Comparison of ENCODE assay signal across 8 cellular contexts in the genomic region with DNA sequence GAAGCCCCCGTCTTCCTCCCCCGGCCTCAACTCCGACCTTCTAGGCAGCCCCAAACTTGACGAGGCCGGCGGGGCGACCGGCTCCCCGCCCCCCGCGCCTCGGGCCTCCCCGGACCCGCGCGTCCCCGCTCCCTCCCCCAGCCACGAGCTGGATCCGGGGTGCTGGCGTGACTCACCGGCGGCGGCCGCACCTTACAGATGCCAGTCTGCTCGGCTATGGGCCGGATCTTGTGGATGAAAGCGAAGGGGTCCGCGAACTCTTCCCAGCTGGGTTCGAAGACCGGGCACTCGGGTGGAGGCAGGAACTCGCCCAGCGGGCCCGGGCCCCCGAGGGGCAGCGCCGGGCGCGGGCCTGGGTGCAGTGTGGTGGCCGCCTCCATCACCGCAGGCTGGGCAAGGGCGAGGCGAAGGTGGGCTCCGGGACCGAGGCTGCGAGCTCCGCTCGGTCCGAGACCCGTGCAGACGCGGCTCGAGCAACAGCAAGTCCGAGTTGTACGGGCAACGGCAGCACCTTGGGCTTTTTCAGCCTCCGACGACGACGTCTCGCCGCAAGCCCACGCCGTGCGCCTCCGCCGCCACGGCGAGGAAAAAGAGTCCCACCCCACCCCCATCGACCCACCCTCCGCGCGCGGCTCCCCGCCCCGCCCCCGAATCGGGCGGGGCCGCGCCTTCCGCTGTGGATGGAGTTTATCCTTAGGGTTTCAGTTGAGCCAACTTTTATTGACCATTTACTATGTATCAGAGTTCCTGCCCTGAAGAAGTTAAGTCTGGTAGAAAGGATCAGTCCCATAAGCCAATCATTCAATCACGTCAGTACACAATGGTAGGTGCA. TPM values are rescaled to one million over a fixed set of nuclear protein-coding genes. Genes with fewer than 3 reads are reported as not detected.
DNase-seq lines count a peak whose midpoint lies in the region; ATAC-seq and TF ChIP-seq lines count a peak whose summit lies in the region.

A gene (minus strand): TSS at position 496 of the 832 bp plus-strand sequence. CDS start 116 bp downstream, at position 380.

- peak; percentile 53 for ATAC-seq in activated naive CD8-positive, alpha-beta T cell treated with anti-CD3 and anti-CD28 coated beads, Interleukin-2, amount 50 U/mL, for 24 hours
- no peak for ATAC-seq in GM21619 (IDR thresholded peaks at IDR 0.05; ENCODE audit: unreplicated experiment)

- peaks cover 62% of the 10 kb centered on the region for H3K4me1 Mint-ChIP-seq in activated naive CD8-positive, alpha-beta T cell treated with anti-CD3 and anti-CD28 coated beads, Interleukin-2, amount 50 U/mL, for 24 hours

- no peaks in the 10 kb centered on the region for H3K9me3 Mint-ChIP-seq in activated naive CD8-positive, alpha-beta T cell treated with anti-CD3 and anti-CD28 coated beads, Interleukin-2, amount 50 U/mL, for 24 hours

- H3K4me1 ChIP-seq in cardiac muscle cell (ENCODE audit: low read depth) (peaks cover 27% of the 10 kb centered on the region), ovary (ENCODE audit: insufficient read depth) (peaks cover 9% of the 10 kb centered on the region), tibial nerve (peaks cover 0 to 59% (median 20%) of the 10 kb centered on the region in 4 donors)

- peak within 1 kb of the TSS; percentile 78 for H3K27ac Mint-ChIP-seq in activated naive CD8-positive, alpha-beta T cell treated with anti-CD3 and anti-CD28 coated beads, Interleukin-2, amount 50 U/mL, for 24 hours

- DNase-seq in Caki2 (ENCODE audit: low read depth) = peak; percentile 35
- peak; percentile 63 for DNase-seq in KG1 (lab: John Stamatoyannopoulos, UW)
- peak; percentile 23 to 71 (median 50) for DNase-seq in T-helper 1 cell
- peak; percentile 72 for DNase-seq in activated naive CD8-positive, alpha-beta T cell treated with anti-CD3 and anti-CD28 coated beads, Interleukin-2, amount 50 U/mL, for 24 hours
- DNase-seq in cardiac muscle cell (ENCODE audit: low read depth in 1 of 2, low spot score in 1 of 2) = peak; percentile 79 to 89
- peak; percentile 77 to 87 (median 83) for DNase-seq in ovary
- peak in 1 of 2 donors; percentile 46 for DNase-seq in tibial nerve (ENCODE audit: low spot score in 2 of 2)

- in situ Hi-C loops in Caki2 (cut with HindIII; ENCODE audit: low pct_unique_long_range_greater_than_20kb, low sequenced_read_pairs) = no loop called here

- H3K27ac ChIP-seq in cardiac muscle cell (peak within 1 kb of the TSS; percentile 90), ovary (peak within 1 kb of the TSS; percentile 71 to 79), tibial nerve (peak within 1 kb of the TSS; percentile 57 to 93 (median 88))

- intact Hi-C loops in ovary (cut with DNase I) = loop anchor here in 1 of 4 donors (1.0 kb wide), 1 partner anchor 27 kb away; no protein-coding TSS in a partner anchor

- TF ChIP-seq POLR2A in ovary (IDR thresholded peaks at IDR 0.05) (peak; percentile 63), tibial nerve (IDR thresholded peaks at IDR 0.05) (peak; percentile 49 to 58)

- no peak for TF ChIP-seq EP300 in ovary (IDR thresholded peaks at IDR 0.05)
- peak in 1 of 2 donors; percentile 89 for TF ChIP-seq EP300 in tibial nerve (IDR thresholded peaks at IDR 0.05)

- H3K27me3 ChIP-seq in cardiac muscle cell = no peaks in the 10 kb centered on the region
- no peaks in the 10 kb centered on the region for H3K27me3 ChIP-seq in ovary
- no peaks in the 10 kb centered on the region for H3K27me3 ChIP-seq in tibial nerve

- peak within 1 kb of the TSS; percentile 87 for H3K4me3 Mint-ChIP-seq in activated naive CD8-positive, alpha-beta T cell treated with anti-CD3 and anti-CD28 coated beads, Interleukin-2, amount 50 U/mL, for 24 hours

- H3K9me3 ChIP-seq in cardiac muscle cell (ENCODE audit: low read depth) (no peaks in the 10 kb centered on the region), ovary (no peaks in the 10 kb centered on the region), tibial nerve (no peaks in the 10 kb centered on the region)

- no peaks in the 10 kb centered on the region for H3K36me3 Mint-ChIP-seq in activated naive CD8-positive, alpha-beta T cell treated with anti-CD3 and anti-CD28 coated beads, Interleukin-2, amount 50 U/mL, for 24 hours (ENCODE audit: low read depth)

- TF ChIP-seq CTCF in cardiac muscle cell (IDR thresholded peaks at IDR 0.05; ENCODE audit: low read depth, low read length) (no peak), ovary (IDR thresholded peaks at IDR 0.05) (no peak), tibial nerve (IDR thresholded peaks at IDR 0.05) (no peak)

- 1% methylated on average over 46 to 84 of the region's 84 CpGs for WGBS in ovary, 3 donors
- WGBS in tibial nerve, 2 donors = 0 to 2% methylated on average over 29 to 54 of the region's 84 CpGs

- peaks cover 10% of the 10 kb centered on the region for H3K27me3 Mint-ChIP-seq in activated naive CD8-positive, alpha-beta T cell treated with anti-CD3 and anti-CD28 coated beads, Interleukin-2, amount 50 U/mL, for 24 hours

- H3K36me3 ChIP-seq in cardiac muscle cell (no peaks in the 10 kb centered on the region), ovary (no peaks in the 10 kb centered on the region), tibial nerve (no peaks in the 10 kb centered on the region)

- H3K4me3 ChIP-seq in cardiac muscle cell (peak within 1 kb of the TSS; percentile 93), ovary (peak within 1 kb of the TSS; percentile 68), tibial nerve (peak within 1 kb of the TSS; percentile 80 to 98 (median 94))

RNA-seq across cellular contexts. Expression of the gene that starts here (rescaled TPM):
- 3.9 and 19.2 TPM in 2 replicates for total RNA-seq in Caki2 (2014; rRNA removed; shearing (Covaris generic); ENCODE audit: low replicate concordance)
- 108 and 165 TPM in 2 replicates for total RNA-seq in cardiac muscle cell
- polyA plus RNA-seq in cardiac muscle cell = 141 and 210 TPM in 2 replicates
- total RNA-seq in ovary = 10 to 100 TPM; 47.2 to 80.3 (median 56.1) TPM
- 10 to 100 TPM; 19.6 to 39.4 TPM for polyA plus RNA-seq in ovary
- 10 to 100 TPM; 39.8 to 61.5 (median 41.2) TPM for total RNA-seq in tibial nerve
